ENCODE assay signal across 8 cellular contexts in the genomic region with DNA sequence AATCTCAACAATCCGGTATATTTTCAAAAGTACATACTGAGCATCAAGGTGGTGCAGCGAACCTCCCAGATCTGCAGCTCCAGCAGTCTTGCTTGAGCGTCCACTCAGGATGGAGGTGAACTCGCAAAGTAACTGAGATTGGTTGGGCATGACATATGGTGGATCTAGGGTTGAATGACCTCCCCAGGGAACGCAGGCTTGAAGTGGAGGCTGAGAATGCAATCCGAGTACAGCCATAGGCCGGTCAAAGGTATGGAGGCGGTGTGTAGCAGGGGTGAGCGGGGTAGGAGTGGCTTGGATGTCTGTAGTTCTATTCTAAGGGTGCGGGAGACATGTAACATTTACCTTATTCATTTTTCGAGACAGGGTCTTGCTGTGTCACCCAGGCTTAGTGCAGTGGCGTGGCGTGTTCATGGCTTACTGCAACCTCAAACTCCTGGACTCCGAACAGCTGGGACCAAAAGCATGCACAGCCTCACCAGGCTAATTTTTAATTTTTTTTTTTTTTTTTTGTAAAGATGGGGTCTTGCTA. TPM values are rescaled to one million over a fixed set of nuclear protein-coding genes. Genes with fewer than 3 reads are reported as not detected.
DNase-seq lines count a peak whose midpoint lies in the region; ATAC-seq, FAIRE-seq and TF ChIP-seq lines count a peak whose summit lies in the region.

No MANE protein-coding gene starts in this region.

- TF ChIP-seq POLR2A in GM12891 (IDR thresholded peaks at IDR 0.05; ENCODE audit: low read depth, low read length): peak; percentile 25; the same call in 1 of the 2 replicates

- H3K9ac ChIP-seq in trophoblast cell (ENCODE audit: low read length): peak overlapping the region; percentile 76

- peak overlapping the region; percentile 43 for H2BK120ac ChIP-seq in trophoblast cell (ENCODE audit: insufficient read depth, low read length, poor library complexity)

- H3K4me3 ChIP-seq in AG04449 (ENCODE audit: low read depth, low read length) (peak overlapping the region; percentile 78), trophoblast cell (ENCODE audit: low read depth, low read length) (peak overlapping the region; percentile 70)

- peaks cover 26 to 44% of the 10 kb centered on the region in 2 experiments for H3K36me3 ChIP-seq in trophoblast cell (ENCODE audit: control insufficient read depth in 1 of 2, insufficient read depth in 2 of 2, low read length in 2 of 2)

- no peak for TF ChIP-seq CTCF in AG04449 (IDR thresholded peaks at IDR 0.05; ENCODE audit: insufficient read depth, low read length, missing control alignments)

- no peak overlapping the region for H3K23ac ChIP-seq in trophoblast cell (ENCODE audit: low read length)

- peak overlapping the region; percentile 54 for H3K18ac ChIP-seq in trophoblast cell (ENCODE audit: low read length)

- H3K27me3 Mint-ChIP-seq in activated naive CD8-positive, alpha-beta T cell treated with anti-CD3 and anti-CD28 coated beads, Interleukin-2, amount 50 U/mL, for 24 hours: no peaks in the 10 kb centered on the region

- FAIRE-seq in GM12891 (lab: Jason Lieb, UNC): no peak

- intact Hi-C loops in left cardiac atrium (cut with DNase I): no loop called here

- H3K4me3 Mint-ChIP-seq in activated naive CD8-positive, alpha-beta T cell treated with anti-CD3 and anti-CD28 coated beads, Interleukin-2, amount 50 U/mL, for 24 hours: peak overlapping the region; percentile 84

- H3K27ac Mint-ChIP-seq in activated naive CD8-positive, alpha-beta T cell treated with anti-CD3 and anti-CD28 coated beads, Interleukin-2, amount 50 U/mL, for 24 hours: peak overlapping the region; percentile 88

- peak overlapping the region; percentile 75 for H3K14ac ChIP-seq in trophoblast cell (ENCODE audit: low read length)

- peak overlapping the region; percentile 3 for H3K27ac ChIP-seq in trophoblast cell (ENCODE audit: low read depth, low read length)

- H3K79me2 ChIP-seq in trophoblast cell (ENCODE audit: control insufficient read depth, insufficient read depth, low read length, poor library complexity): peaks cover 7% of the 10 kb centered on the region

- peak overlapping the region; percentile 27 for H3K4ac ChIP-seq in trophoblast cell (ENCODE audit: low read depth, low read length)

- POLR2A ChIA-PET in AG04449 (lab: Yijun Ruan, JAX): interaction anchor here (1.9 kb wide), 1 partner anchor 16 kb away, joined by 5 read pairs; a partner anchor contains a TSS

- H3K4me2 ChIP-seq in trophoblast cell (ENCODE audit: low read length): peak overlapping the region; percentile 76

- H3K27me3 ChIP-seq in trophoblast cell (ENCODE audit: insufficient read depth, low read length): no peaks in the 10 kb centered on the region

- no CpG with 5 or more reads among the region's 14 CpGs for WGBS in trophoblast cell (ENCODE audit: extremely low coverage, insufficient coverage, insufficient read length)

- H3K4me1 ChIP-seq in trophoblast cell (ENCODE audit: control insufficient read depth in 1 of 2, insufficient read depth in 2 of 2, low read length in 2 of 2): peaks cover 11 to 12% of the 10 kb centered on the region in 2 experiments

- peak overlapping the region; percentile 72 for H4K12ac ChIP-seq in trophoblast cell (ENCODE audit: low read depth, low read length)

- H2BK5ac ChIP-seq in trophoblast cell (ENCODE audit: low read depth, low read length, poor library complexity): peak overlapping the region; percentile 10

- peak overlapping the region; percentile 77 for H4K8ac ChIP-seq in trophoblast cell (ENCODE audit: low read depth, low read length)

- CTCF ChIA-PET in AG04449 (lab: Yijun Ruan, JAX): interaction anchor here (1.3 kb wide), 1 partner anchor 13 kb away, joined by 4 read pairs; no protein-coding TSS in a partner anchor

- no peak overlapping the region for H2BK12ac ChIP-seq in trophoblast cell (ENCODE audit: low read length)

- peaks cover 7% of the 10 kb centered on the region for H3K79me1 ChIP-seq in trophoblast cell (ENCODE audit: low read length)

- no peaks in the 10 kb centered on the region for H3K9me3 ChIP-seq in trophoblast cell (ENCODE audit: insufficient read depth, low read depth, low read length)

- no peaks in the 10 kb centered on the region for H3K9me3 Mint-ChIP-seq in activated naive CD8-positive, alpha-beta T cell treated with anti-CD3 and anti-CD28 coated beads, Interleukin-2, amount 50 U/mL, for 24 hours

- no peak for DNase-seq in AG04449 (ENCODE audit: low read depth, low spot score)
- peak; percentile 53 for DNase-seq in GM12891 (ENCODE audit: insufficient read length, low spot score)
- DNase-seq in NCI-H345 (lab: John Stamatoyannopoulos, UW): peak; percentile 76
- peak; percentile 34 for DNase-seq in activated naive CD8-positive, alpha-beta T cell treated with anti-CD3 and anti-CD28 coated beads, Interleukin-2, amount 50 U/mL, for 24 hours
- no peak for DNase-seq in left cardiac atrium
- peak; percentile 12 to 37 for DNase-seq in trophoblast cell
- no peak for DNase-seq in NOMO-1 (lab: John Stamatoyannopoulos, UW; ENCODE audit: unreplicated experiment in 2 of 2)

- H3K4me1 Mint-ChIP-seq in activated naive CD8-positive, alpha-beta T cell treated with anti-CD3 and anti-CD28 coated beads, Interleukin-2, amount 50 U/mL, for 24 hours: peaks cover 36% of the 10 kb centered on the region

- H4K91ac ChIP-seq in trophoblast cell (ENCODE audit: low read depth, low read length): peak overlapping the region; percentile 60

- no peak overlapping the region for H2AK5ac ChIP-seq in trophoblast cell (ENCODE audit: low read length)

- peak overlapping the region; percentile 81 for H2AFZ ChIP-seq in trophoblast cell (ENCODE audit: insufficient read depth, low read length, poor library complexity)

- H3K36me3 Mint-ChIP-seq in activated naive CD8-positive, alpha-beta T cell treated with anti-CD3 and anti-CD28 coated beads, Interleukin-2, amount 50 U/mL, for 24 hours (ENCODE audit: low read depth): peaks cover 26% of the 10 kb centered on the region

- peak; percentile 36 for ATAC-seq in HG03097 (IDR thresholded peaks at IDR 0.05; ENCODE audit: low FRiP score, unreplicated experiment)
- peak; percentile 38 for ATAC-seq in activated naive CD8-positive, alpha-beta T cell treated with anti-CD3 and anti-CD28 coated beads, Interleukin-2, amount 50 U/mL, for 24 hours
- ATAC-seq in left cardiac atrium: peak; percentile 53 to 54

TF ChIP-seq in GM12891, 5 proteins besides CTCF, POLR2A, EP300 and RAD21:
- TF ChIP-seq POU2F2 (IDR thresholded peaks at IDR 0.05; ENCODE audit: low read depth, low read length) (no peak), POLR2AphosphoS5 (IDR thresholded peaks at IDR 0.05; ENCODE audit: low read depth, low read length) (peak; percentile 23; the same call in 1 of the 2 replicates)

RNA-seq across cellular contexts. Expression of a gene that starts 0.6 kb away (rescaled TPM):
- 18.7 TPM for polyA plus RNA-seq in GM12891 (2012; ENCODE audit: low read depth, missing spikeins)
- 10 to 100 TPM; 38.3 to 48.0 TPM for total RNA-seq in left cardiac atrium
- 17.3 and 18.3 TPM in 2 replicates for polyA plus RNA-seq in trophoblast cell (2013)

RNA-seq across cellular contexts. Expression of a gene that starts 15.8 kb away (rescaled TPM):
- polyA plus RNA-seq in GM12891 (2012; ENCODE audit: low read depth, missing spikeins): 46.5 TPM
- 10 to 100 TPM; 30.2 to 32.2 TPM for total RNA-seq in left cardiac atrium
- polyA plus RNA-seq in trophoblast cell (2013): 22.4 and 23.6 TPM in 2 replicates

RNA-seq across cellular contexts. Expression of a gene that starts 16.6 kb away (rescaled TPM):
- 11.0 TPM for polyA plus RNA-seq in GM12891 (2012; ENCODE audit: low read depth, missing spikeins)
- total RNA-seq in left cardiac atrium: 10 to 100 TPM; 15.3 to 22.1 TPM
- 13.1 and 13.7 TPM in 2 replicates for polyA plus RNA-seq in trophoblast cell (2013)

RNA-seq across cellular contexts. Expression of a gene that starts 30.9 kb away (rescaled TPM):
- polyA plus RNA-seq in GM12891 (2012; ENCODE audit: low read depth, missing spikeins): 76.7 TPM
- 10 to 100 TPM; 43.8 to 46.9 TPM for total RNA-seq in left cardiac atrium
- polyA plus RNA-seq in trophoblast cell (2013): 132 TPM in 2 replicates

RNA-seq across cellular contexts. Expression of a gene that starts 31.6 kb away (rescaled TPM):
- 32.7 TPM for polyA plus RNA-seq in GM12891 (2012; ENCODE audit: low read depth, missing spikeins)
- total RNA-seq in left cardiac atrium: 1 to 10 TPM in 1 of 2 donors, under 1 TPM in 1; 0.34 to 2.1 TPM
- polyA plus RNA-seq in trophoblast cell (2013): 13.0 and 13.1 TPM in 2 replicates

Comparison
In these comparisons a context has a peak if more than half of its experiments do, and no peak if none do; other contexts are left out.
1. DNase-seq: peak in GM12891 (single experiment), NCI-H345 (single experiment), activated naive CD8-positive, alpha-beta T cell treated with anti-CD3 and anti-CD28 coated beads, Interleukin-2, amount 50 U/mL, for 24 hours (single experiment) and trophoblast cell (2 of 2); none in AG04449 (single experiment), left cardiac atrium (single experiment) and NOMO-1 (0 of 2).
2. Peak in every context shown above with its lines, with median percentiles within 50 percentile points of each other: ATAC-seq.